In the genomic region with DNA sequence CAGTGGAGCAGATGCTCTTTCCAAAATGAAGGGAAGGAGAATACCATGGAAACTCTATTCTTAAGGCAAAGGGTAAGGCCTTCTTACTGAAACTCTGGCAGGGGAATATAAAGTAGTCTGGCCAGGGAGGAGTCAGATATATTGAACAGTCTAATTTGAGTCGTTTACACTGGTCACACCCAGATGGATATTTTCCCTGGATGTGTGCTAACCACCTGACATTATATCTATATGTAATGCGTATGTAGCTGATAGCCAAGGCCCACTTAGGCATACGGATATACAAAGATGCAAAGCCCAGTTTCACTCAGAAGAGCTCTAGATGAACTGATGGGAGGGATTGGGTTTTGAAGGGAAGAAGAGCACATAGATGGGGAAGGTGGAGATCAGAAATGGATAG, we compare ENCODE assay signal across 26 cellular contexts.
"Had no signal": no experiment of that assay in that cellular context is flagged by ENCODE, and none has a peak within 500 bp of the region (broad histone marks: within the 10 kb centered on the region; RNA-seq: fewer than 3 reads in every experiment).

No MANE protein-coding gene starts in this region.

- H3K4me3 ChIP-seq: lung, ovary, psoas muscle, sigmoid colon, thoracic aorta, tibial nerve, upper lobe of right lung, uterus had no signal

- ATAC-seq: effector memory CD8-positive, alpha-beta T cell; naive thymus-derived CD8-positive, alpha-beta T cell; psoas muscle; stimulated activated naive B cell treated with anti-CD40 and anti-IgM and Interleukin-4, amounts not matched to agents 10 μg/mL and 1 μg/mL and 100 μg/mL, for 72 hours; upper lobe of right lung had no signal

- DNase-seq: cortex of kidney; effector memory CD8-positive, alpha-beta T cell; glutamatergic neuron; hypothalamus; immature natural killer cell; islet precursor cell; naive thymus-derived CD8-positive, alpha-beta T cell; nephron progenitor cell; nucleus accumbens; ovary; posterior cingulate gyrus; psoas muscle; right cardiac atrium; sigmoid colon; stimulated activated CD4-positive, alpha-beta T cell treated with anti-CD3 and anti-CD28 coated beads, Interleukin-15, amount 100 ng/mL, for 24 hours; stimulated activated CD4-positive, alpha-beta T cell treated with anti-CD3 and anti-CD28 coated beads, Interleukin-2, amount 100 ng/mL, for 48 hours; stimulated activated naive B cell treated with anti-CD40 and anti-IgM and Interleukin-4, amounts not matched to agents 10 μg/mL and 1 μg/mL and 100 μg/mL, for 72 hours; upper lobe of right lung; uterus had no signal

- H3K27me3 ChIP-seq: foreskin keratinocyte, ovary, sigmoid colon, tibial nerve, upper lobe of right lung, uterus had no signal

- H3K36me3 ChIP-seq: ovary, sigmoid colon, thoracic aorta, upper lobe of right lung, uterus had no signal

- H3K9me3 ChIP-seq: ovary, psoas muscle, sigmoid colon, thoracic aorta, upper lobe of right lung, uterus had no signal

- H3K4me1 ChIP-seq: psoas muscle had no signal

- H3K27ac ChIP-seq: foreskin keratinocyte, ovary, psoas muscle, thoracic aorta, tibial nerve, upper lobe of right lung, uterus had no signal

- H3K4me1 Mint-ChIP-seq: nephron progenitor cell had no signal

- H3K9me3 Mint-ChIP-seq: effector memory CD8-positive, alpha-beta T cell; stimulated activated naive CD8-positive, alpha-beta T cell treated with anti-CD3 and anti-CD28 coated beads, Interleukin-15, Interleukin-2, amounts not matched to agents 100 ng/mL and 50 ng/mL, for 24 hours had no signal

- H3K4me3 Mint-ChIP-seq: effector memory CD8-positive, alpha-beta T cell; immature natural killer cell; memory B cell; mesothelial cell of epicardium; naive thymus-derived CD8-positive, alpha-beta T cell; nephron progenitor cell; stimulated activated naive B cell treated with anti-CD40 and anti-IgM and Interleukin-4, amounts not matched to agents 10 μg/mL and 1 μg/mL and 100 μg/mL, for 72 hours; stimulated activated naive CD8-positive, alpha-beta T cell treated with anti-CD3 and anti-CD28 coated beads, Interleukin-15, Interleukin-2, amounts not matched to agents 100 ng/mL and 50 ng/mL, for 24 hours had no signal

- H3K27ac Mint-ChIP-seq: memory B cell; mesothelial cell of epicardium; nephron progenitor cell; stimulated activated naive B cell treated with anti-CD40 and anti-IgM and Interleukin-4, amounts not matched to agents 10 μg/mL and 1 μg/mL and 100 μg/mL, for 72 hours; stimulated activated naive CD8-positive, alpha-beta T cell treated with anti-CD3 and anti-CD28 coated beads, Interleukin-15, Interleukin-2, amounts not matched to agents 100 ng/mL and 50 ng/mL, for 24 hours had no signal

- H3K27me3 Mint-ChIP-seq: effector memory CD8-positive, alpha-beta T cell; memory B cell; naive thymus-derived CD8-positive, alpha-beta T cell; stimulated activated naive B cell treated with anti-CD40 and anti-IgM and Interleukin-4, amounts not matched to agents 10 μg/mL and 1 μg/mL and 100 μg/mL, for 72 hours; stimulated activated naive CD8-positive, alpha-beta T cell treated with anti-CD3 and anti-CD28 coated beads, Interleukin-15, Interleukin-2, amounts not matched to agents 100 ng/mL and 50 ng/mL, for 24 hours had no signal
